In genomic region chr6:56144538-56145324, GRCh38 we compare ENCODE assay signal across 17 cellular contexts.
DNase-seq lines count a peak whose midpoint lies in the region; ATAC-seq, FAIRE-seq and TF ChIP-seq lines count a peak whose summit lies in the region.
"Had no signal": no experiment of that assay in that cellular context is flagged by ENCODE, and none has a peak within 500 bp of the region (broad histone marks: within the 10 kb centered on the region; RNA-seq: fewer than 3 reads in every experiment).

No MANE protein-coding gene starts in this region.

- H3K14ac ChIP-seq in neuronal stem cell (ENCODE audit: low read length) = no peak overlapping the region

- TF ChIP-seq POLR2A in transverse colon (IDR thresholded peaks at IDR 0.05) = no peak

- H3K27ac ChIP-seq in transverse colon (no peak overlapping the region), neuronal stem cell (replicated peaks; ENCODE audit: low read length) (no peak overlapping the region), psoas muscle (no peak overlapping the region)
- H3K27ac ChIP-seq: left lung had no signal

- in situ Hi-C loops in transverse colon (cut with MboI; ENCODE audit: low pct_ligation_motif_present in 1 of 4, low pct_unique_long_range_greater_than_20kb in 1 of 4, low sequenced_read_pairs in 3 of 4) = no loop called here

- no peak for TF ChIP-seq EP300 in transverse colon (IDR thresholded peaks at IDR 0.05; ENCODE audit: low read depth)

- FAIRE-seq in RCC 7860 (lab: Jason Lieb, UNC) = peak; percentile 20
- FAIRE-seq: TTC549 had no signal

- H3K18ac ChIP-seq in neuronal stem cell (ENCODE audit: low read length) = no peak overlapping the region

- DNase-seq in EH (ENCODE audit: low read depth) = peak; percentile 36
- peak; percentile 7 for DNase-seq in RCC 7860 (ENCODE audit: low spot score)
- DNase-seq in epithelial cell of esophagus (ENCODE audit: low read depth) = peak; percentile 76
- peak; percentile 53 for DNase-seq in renal cortical epithelial cell (ENCODE audit: low read depth)
- DNase-seq in transverse colon = no peak
- no peak for DNase-seq in neuronal stem cell (ENCODE audit: low spot score)
- DNase-seq in psoas muscle = no peak
- DNase-seq: activated CD8-positive, alpha-beta T cell treated with anti-CD3 and anti-CD28 coated beads for 36 hours; CD4-positive, alpha-beta T cell; effector CD8-positive, alpha-beta T cell; Kasumi-1; left lung; NCI-H1930; retina; stimulated activated CD4-positive, alpha-beta T cell treated with anti-CD3 and anti-CD28 coated beads, Interleukin-4, amount 100 ng/mL, for 24 hours had no signal

- no peak overlapping the region for H4K91ac ChIP-seq in neuronal stem cell (ENCODE audit: low read depth, low read length, poor library complexity)

- 82 to 87% methylated on average over 3 to 4 of the region's 4 CpGs for WGBS in transverse colon (ENCODE audit: low coverage in 1 of 2), 2 donors
- no CpG with 5 or more reads among the region's 4 CpGs for WGBS in neuronal stem cell (ENCODE audit: extremely low coverage in 2 of 2, insufficient read length in 2 of 2, insufficient replicate concordance in 1 of 2), 2 donors
- 76 to 87% (median 78%) methylated on average over 4 of the region's 4 CpGs for WGBS in psoas muscle, 3 donors

- H3K4ac ChIP-seq in neuronal stem cell (ENCODE audit: low read length) = no peak overlapping the region

- TF ChIP-seq CTCF in epithelial cell of esophagus (IDR thresholded peaks at IDR 0.05; ENCODE audit: insufficient read depth, low read depth, low read length, missing control alignments) = no peak
- no peak for TF ChIP-seq CTCF in transverse colon (IDR thresholded peaks at IDR 0.05)
- no peak for TF ChIP-seq CTCF in psoas muscle (IDR thresholded peaks at IDR 0.05)

- no peak overlapping the region for H2AFZ ChIP-seq in neuronal stem cell (ENCODE audit: low read length)

- H2BK15ac ChIP-seq in neuronal stem cell (ENCODE audit: low read length) = no peak overlapping the region

- H3K4me3 ChIP-seq in epithelial cell of esophagus (ENCODE audit: low read length) = no peak overlapping the region
- no peak overlapping the region for H3K4me3 ChIP-seq in transverse colon
- H3K4me3 ChIP-seq in neuronal stem cell (ENCODE audit: low read length in 2 of 2) = no peak overlapping the region
- H3K4me3 ChIP-seq in psoas muscle = no peak overlapping the region
- H3K4me3 ChIP-seq: left lung had no signal

- H3K4me2 ChIP-seq in neuronal stem cell (ENCODE audit: insufficient read depth, low read length, poor library complexity, severe bottlenecking) = no peak overlapping the region

- H3K23ac ChIP-seq in neuronal stem cell (ENCODE audit: low read depth, low read length, poor library complexity) = no peak overlapping the region

- no peaks in the 10 kb centered on the region for H3K36me3 ChIP-seq in transverse colon
- H3K36me3 ChIP-seq in neuronal stem cell (replicated peaks in 1 of 2; ENCODE audit: control insufficient read depth in 2 of 2, insufficient read depth in 2 of 2, low read length in 2 of 2) = no peaks in the 10 kb centered on the region
- no peaks in the 10 kb centered on the region for H3K36me3 ChIP-seq in psoas muscle (ENCODE audit: insufficient read depth in 1 of 2, low read depth in 1 of 2)
- H3K36me3 ChIP-seq: left lung had no signal

- H4K8ac ChIP-seq in neuronal stem cell (ENCODE audit: low read depth, low read length) = no peak overlapping the region

- H2BK12ac ChIP-seq in neuronal stem cell (ENCODE audit: low read length) = no peak overlapping the region

- H3K79me1 ChIP-seq in neuronal stem cell (ENCODE audit: low read depth, low read length) = no peaks in the 10 kb centered on the region

- no peaks in the 10 kb centered on the region for H3K4me1 ChIP-seq in transverse colon
- no peaks in the 10 kb centered on the region for H3K4me1 ChIP-seq in neuronal stem cell (ENCODE audit: control insufficient read depth in 2 of 2, insufficient read depth in 1 of 2, low read depth in 1 of 2, low read length in 2 of 2)
- no peaks in the 10 kb centered on the region for H3K4me1 ChIP-seq in psoas muscle
- H3K4me1 ChIP-seq: left lung had no signal

- H2AK5ac ChIP-seq in neuronal stem cell (ENCODE audit: low read depth, low read length) = no peak overlapping the region

- H3K9me3 ChIP-seq in transverse colon (no peaks in the 10 kb centered on the region), neuronal stem cell (replicated peaks in 1 of 2; ENCODE audit: control insufficient read depth in 2 of 2, insufficient read depth in 1 of 2, low read depth in 1 of 2, low read length in 2 of 2) (no peaks in the 10 kb centered on the region), psoas muscle (no peaks in the 10 kb centered on the region)

- no peak overlapping the region for H2BK5ac ChIP-seq in neuronal stem cell (ENCODE audit: low read length)

- H3K27me3 ChIP-seq in transverse colon (no peaks in the 10 kb centered on the region), neuronal stem cell (ENCODE audit: control insufficient read depth in 3 of 3, insufficient read depth in 3 of 3, low read depth in 1 of 3, low read length in 3 of 3) (no peaks in the 10 kb centered on the region), psoas muscle (ENCODE audit: insufficient read depth in 3 of 3, low read length in 2 of 3) (no peaks in the 10 kb centered on the region)
- H3K27me3 ChIP-seq: left lung had no signal

- intact Hi-C loops in transverse colon (cut with DNase I; ENCODE audit: low total_unique reads) = no loop called here
- intact Hi-C loops in psoas muscle (cut with DNase I) = no loop called here

- H3K9ac ChIP-seq in neuronal stem cell (ENCODE audit: low read depth, low read length, poor library complexity) = no peak overlapping the region

- H2BK120ac ChIP-seq in neuronal stem cell (ENCODE audit: low read depth, low read length) = no peak overlapping the region

- ATAC-seq in HG03108 (IDR thresholded peaks at IDR 0.05; ENCODE audit: unreplicated experiment) (no peak), psoas muscle (no peak)
- ATAC-seq: activated CD8-positive, alpha-beta T cell treated with anti-CD3 and anti-CD28 coated beads for 36 hours; left lung had no signal

Comparison
In these comparisons a context has a peak if more than half of its experiments do, and no peak if none do; other contexts are left out.
1. DNase-seq: peak in EH (single experiment), RCC 7860 (single experiment), epithelial cell of esophagus (single experiment) and renal cortical epithelial cell (single experiment); none in transverse colon (single experiment), neuronal stem cell (single experiment) and psoas muscle (0 of 2).